ENCODE assay signal across 20 cellular contexts in the genomic region with DNA sequence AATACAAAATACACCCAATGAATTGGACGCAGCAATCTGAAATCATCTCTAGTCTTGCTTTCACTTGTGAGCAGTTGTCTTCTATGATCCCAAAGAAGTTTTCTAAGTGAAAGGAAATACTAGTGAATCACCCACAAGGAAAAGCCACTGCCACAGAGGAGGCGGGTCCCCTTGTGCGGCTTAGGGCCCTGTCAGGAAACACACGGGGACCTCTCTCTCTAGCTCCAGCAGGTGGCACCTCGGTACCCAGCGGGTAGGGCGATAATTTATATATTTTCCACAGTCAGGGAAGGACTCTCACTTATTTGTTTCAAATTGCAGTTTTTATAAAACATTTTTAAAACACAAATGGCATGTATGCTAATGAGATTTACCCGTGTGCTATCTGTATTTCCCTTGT.
A peak's percentile ranks its signal among the peaks of the same experiment; 100 is the strongest.
DNase-seq lines count a peak whose midpoint lies in the region; ATAC-seq, FAIRE-seq and TF ChIP-seq lines count a peak whose summit lies in the region.
"Had no signal": no experiment of that assay in that cellular context is flagged by ENCODE, and none has a peak within 500 bp of the region (broad histone marks: within the 10 kb centered on the region; RNA-seq: fewer than 3 reads in every experiment).

No MANE protein-coding gene starts in this region.

- WGBS in K562 (ENCODE audit: insufficient coverage, low coverage, missing lambda C conversion rate) = 90% methylated on average over 8 of the region's 8 CpGs
- 94 to 95% methylated on average over 8 of the region's 8 CpGs for WGBS in esophagus squamous epithelium, 2 donors

- no peak overlapping the region for H3K4me2 ChIP-seq in K562 (ENCODE audit: insufficient read depth, low read length)

- H3K4me1 ChIP-seq in K562 (replicated peaks in 1 of 2; ENCODE audit: control insufficient read depth in 2 of 2, insufficient read depth in 2 of 2, low read length in 2 of 2) = peaks cover 0 to 6% of the 10 kb centered on the region in 2 experiments; a peak in 3 of 5 replicates
- H3K4me1 ChIP-seq in esophagus squamous epithelium = peaks cover 0 to 16% (median 0%) of the 10 kb centered on the region in 3 donors

- H3K27me3 ChIP-seq in K562 (ENCODE audit: control insufficient read depth in 2 of 2, insufficient read depth in 2 of 2, low read length in 2 of 2) = no peaks in the 10 kb centered on the region
- no peaks in the 10 kb centered on the region for H3K27me3 ChIP-seq in esophagus squamous epithelium
- H3K27me3 ChIP-seq: cardiac muscle cell, heart left ventricle, stomach, vagina had no signal

- intact Hi-C loops in K562 (cut with micrococcal nuclease) (loop anchor here (5.0 kb wide), 1 partner anchor 123 kb away; no protein-coding TSS in a partner anchor), esophagus squamous epithelium (cut with DNase I) (no loop called here)

- in situ Hi-C loops in K562 (cut with MboI) = loop anchor here (25.0 kb wide), 1 partner anchor 263 kb away; no protein-coding TSS in a partner anchor

- TF ChIP-seq POLR2A in K562 (conservative IDR thresholded peaks at IDR 0.05) = no peak
- no peak for TF ChIP-seq POLR2A in esophagus squamous epithelium (IDR thresholded peaks at IDR 0.05)

- BruUV-seq in K562 (replicated peaks; lab: Mats Ljungman, UMichigan) = no TSS peak

- H3K4me1 Mint-ChIP-seq in activated naive CD8-positive, alpha-beta T cell treated with anti-CD3 and anti-CD28 coated beads, Interleukin-2, amount 50 U/mL, for 24 hours = peaks cover 8% of the 10 kb centered on the region
- H3K4me1 Mint-ChIP-seq in activated naive CD8-positive, alpha-beta T cell treated with anti-CD3 and anti-CD28 coated beads for 36 hours = peaks cover 9% of the 10 kb centered on the region
- peaks cover 29% of the 10 kb centered on the region for H3K4me1 Mint-ChIP-seq in type B pancreatic cell (ENCODE audit: unreplicated experiment)

- H3K9me1 ChIP-seq in K562 (ENCODE audit: control insufficient read depth, insufficient read depth, low read length) = no peaks in the 10 kb centered on the region

- H3K9me3 Mint-ChIP-seq in activated naive CD8-positive, alpha-beta T cell treated with anti-CD3 and anti-CD28 coated beads, Interleukin-2, amount 50 U/mL, for 24 hours = peaks cover 2% of the 10 kb centered on the region
- no peaks in the 10 kb centered on the region for H3K9me3 Mint-ChIP-seq in activated naive CD8-positive, alpha-beta T cell treated with anti-CD3 and anti-CD28 coated beads for 36 hours
- H3K9me3 Mint-ChIP-seq in type B pancreatic cell = peaks cover 4% of the 10 kb centered on the region

- FAIRE-seq in K562 (lab: Jason Lieb, UNC) = no peak

- POLR2A ChIA-PET in K562 (lab: Yijun Ruan, JAX) = interaction anchor here (0.9 kb wide), 1 partner anchor 9 kb away, joined by 3 read pairs; no protein-coding TSS in a partner anchor

- CTCF ChIA-PET in K562 (lab: Yijun Ruan, JAX; ENCODE audit: low intra/inter-chr PET ratio) = no interaction called here

- no peak overlapping the region for H3K4me3 ChIP-seq in K562
- no peak overlapping the region for H3K4me3 ChIP-seq in esophagus squamous epithelium
- H3K4me3 ChIP-seq: cardiac muscle cell, heart left ventricle, stomach, vagina had no signal

- no peak overlapping the region for H3K4me3 Mint-ChIP-seq in activated naive CD8-positive, alpha-beta T cell treated with anti-CD3 and anti-CD28 coated beads, Interleukin-2, amount 50 U/mL, for 24 hours
- no peak overlapping the region for H3K4me3 Mint-ChIP-seq in activated naive CD8-positive, alpha-beta T cell treated with anti-CD3 and anti-CD28 coated beads for 36 hours
- H3K4me3 Mint-ChIP-seq in type B pancreatic cell = no peak overlapping the region
- H3K4me3 Mint-ChIP-seq: activated naive CD8-positive, alpha-beta T cell; neural crest cell had no signal

- no peak for DNase-seq in activated naive CD8-positive, alpha-beta T cell treated with anti-CD3 and anti-CD28 coated beads, Interleukin-2, amount 50 U/mL, for 24 hours
- DNase-seq in activated naive CD8-positive, alpha-beta T cell treated with anti-CD3 and anti-CD28 coated beads for 36 hours = no peak
- peak; percentile 6 for DNase-seq in HK-2 (ENCODE audit: unreplicated experiment)
- no peak for DNase-seq in K562 (ENCODE audit: extremely low read depth in 1 of 4, low spot score in 3 of 4)
- DNase-seq in type B pancreatic cell (ENCODE audit: extremely low spot score, unreplicated experiment) = no peak
- no peak for DNase-seq in COLO668 (lab: John Stamatoyannopoulos, UW; ENCODE audit: unreplicated experiment)
- no peak for DNase-seq in esophagus squamous epithelium (lab: John Stamatoyannopoulos, UW)
- DNase-seq: COR-L47, heart left ventricle, mesendoderm, NCI-H1417, NCI-H2227 treated with DMSO at 0.1 percent for 48 hours, retina, SHP77 treated with DMSO at 0.1 percent for 48 hours, stomach had no signal

- TF ChIP-seq EP300 in K562 (IDR thresholded peaks at IDR 0.05; ENCODE audit: low read length) = no peak

- no peak overlapping the region for H3K27ac Mint-ChIP-seq in activated naive CD8-positive, alpha-beta T cell treated with anti-CD3 and anti-CD28 coated beads, Interleukin-2, amount 50 U/mL, for 24 hours
- no peak overlapping the region for H3K27ac Mint-ChIP-seq in activated naive CD8-positive, alpha-beta T cell treated with anti-CD3 and anti-CD28 coated beads for 36 hours
- H3K27ac Mint-ChIP-seq in type B pancreatic cell = no peak overlapping the region
- H3K27ac Mint-ChIP-seq: activated naive CD8-positive, alpha-beta T cell had no signal

- H3K27ac ChIP-seq in K562 (ENCODE audit: extremely low read depth, low read depth, low read length) = no peak overlapping the region
- no peak overlapping the region for H3K27ac ChIP-seq in esophagus squamous epithelium
- H3K27ac ChIP-seq: cardiac muscle cell, heart left ventricle, stomach, vagina had no signal

- ATAC-seq in activated naive CD8-positive, alpha-beta T cell treated with anti-CD3 and anti-CD28 coated beads, Interleukin-2, amount 50 U/mL, for 24 hours = peak; percentile 48
- ATAC-seq in K562 (no peak), GM19023 (IDR thresholded peaks at IDR 0.05; ENCODE audit: unreplicated experiment) (no peak)
- ATAC-seq: heart left ventricle had no signal

- no peaks in the 10 kb centered on the region for H3K9me3 ChIP-seq in K562 (replicated peaks; ENCODE audit: control insufficient read depth, insufficient read depth, low read depth, low read length)
- no peaks in the 10 kb centered on the region for H3K9me3 ChIP-seq in esophagus squamous epithelium
- H3K9me3 ChIP-seq: heart left ventricle, stomach, vagina had no signal

- no peak overlapping the region for H2AFZ ChIP-seq in K562 (ENCODE audit: low read depth, low read length)

- H3K36me3 ChIP-seq in K562 (ENCODE audit: control insufficient read depth, insufficient read depth, low read length) (no peaks in the 10 kb centered on the region), esophagus squamous epithelium (peaks cover 0 to 68% (median 0%) of the 10 kb centered on the region in 3 donors)
- H3K36me3 ChIP-seq: cardiac muscle cell had no signal

- peaks cover 40% of the 10 kb centered on the region for H3K36me3 Mint-ChIP-seq in activated naive CD8-positive, alpha-beta T cell treated with anti-CD3 and anti-CD28 coated beads, Interleukin-2, amount 50 U/mL, for 24 hours (ENCODE audit: low read depth)
- H3K36me3 Mint-ChIP-seq in activated naive CD8-positive, alpha-beta T cell treated with anti-CD3 and anti-CD28 coated beads for 36 hours = peaks cover 43% of the 10 kb centered on the region
- peaks cover 15% of the 10 kb centered on the region for H3K36me3 Mint-ChIP-seq in type B pancreatic cell

- no peaks in the 10 kb centered on the region for H4K20me1 ChIP-seq in K562 (replicated peaks; ENCODE audit: control insufficient read depth, insufficient read depth, low read length)

- H3K79me2 ChIP-seq in K562 (ENCODE audit: control insufficient read depth, insufficient read depth, low read length) = no peaks in the 10 kb centered on the region

- TF ChIP-seq CTCF in K562 (IDR thresholded peaks at IDR 0.05 in 2 of 3, conservative IDR thresholded peaks at IDR 0.05 in 1 of 3; ENCODE audit: insufficient read depth in 2 of 3, low read depth in 1 of 3, low read length in 3 of 3) = no peak
- peak; percentile 29 for TF ChIP-seq CTCF in type B pancreatic cell (conservative IDR thresholded peaks at IDR 0.05)
- no peak for TF ChIP-seq CTCF in esophagus squamous epithelium (IDR thresholded peaks at IDR 0.05)

- H3K27me3 Mint-ChIP-seq in activated naive CD8-positive, alpha-beta T cell treated with anti-CD3 and anti-CD28 coated beads, Interleukin-2, amount 50 U/mL, for 24 hours = no peaks in the 10 kb centered on the region
- H3K27me3 Mint-ChIP-seq in activated naive CD8-positive, alpha-beta T cell treated with anti-CD3 and anti-CD28 coated beads for 36 hours = no peaks in the 10 kb centered on the region
- H3K27me3 Mint-ChIP-seq in type B pancreatic cell = no peaks in the 10 kb centered on the region
- H3K27me3 Mint-ChIP-seq: activated naive CD8-positive, alpha-beta T cell had no signal

- TF ChIP-seq RAD21 in K562 (CRISPR knock-in tag; conservative IDR thresholded peaks at IDR 0.05 in 1 of 2, IDR thresholded peaks at IDR 0.05 in 1 of 2) = no peak

- H3K9ac ChIP-seq in K562 (ENCODE audit: insufficient read depth in 1 of 2, low read depth in 2 of 2, low read length in 2 of 2) = no peak overlapping the region

TF ChIP-seq in K562, 482 proteins besides CTCF, POLR2A, EP300 and RAD21 (continues in another document):
- TF ChIP-seq ZBTB33 (CRISPR knock-in tag; IDR thresholded peaks at IDR 0.05) = 0 out of 2 replicates have a peak, but pooled peaks have one; percentile 30
